In the genomic region with DNA sequence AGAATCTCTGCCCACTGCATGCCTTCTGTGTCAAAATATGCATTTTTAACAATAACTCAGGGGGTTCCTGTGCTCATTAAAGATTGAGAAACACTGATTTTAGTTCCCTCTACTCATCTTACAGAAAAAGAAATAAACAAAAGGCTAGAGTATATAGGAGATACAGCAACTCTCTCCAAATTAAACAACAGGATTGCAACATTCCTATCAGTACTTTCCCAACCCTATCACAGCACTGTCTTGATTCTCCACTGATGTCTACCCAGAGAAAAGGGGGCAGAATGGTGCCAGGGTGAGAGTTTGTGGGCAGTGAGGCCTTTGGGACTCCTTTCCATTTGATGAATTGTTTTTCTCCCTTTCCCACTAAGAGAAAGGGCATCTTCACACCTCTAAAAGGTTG, we compare ENCODE assay signal across 1 cellular context.
TF ChIP-seq lines count a peak whose summit lies in the region.

No MANE protein-coding gene starts in this region.

TF ChIP-seq in GM23338, 12 proteins besides CTCF, POLR2A, EP300 and RAD21 (continued from another document):
- TF ChIP-seq ZNF462 (CRISPR knock-in tag; IDR thresholded peaks at IDR 0.05) (no peak), JUNB (IDR thresholded peaks at IDR 0.05; ENCODE audit: unreplicated experiment) (no peak), STAT1 (IDR thresholded peaks at IDR 0.05; ENCODE audit: unreplicated experiment) (no peak)
- TF ChIP-seq, protein P1, sequence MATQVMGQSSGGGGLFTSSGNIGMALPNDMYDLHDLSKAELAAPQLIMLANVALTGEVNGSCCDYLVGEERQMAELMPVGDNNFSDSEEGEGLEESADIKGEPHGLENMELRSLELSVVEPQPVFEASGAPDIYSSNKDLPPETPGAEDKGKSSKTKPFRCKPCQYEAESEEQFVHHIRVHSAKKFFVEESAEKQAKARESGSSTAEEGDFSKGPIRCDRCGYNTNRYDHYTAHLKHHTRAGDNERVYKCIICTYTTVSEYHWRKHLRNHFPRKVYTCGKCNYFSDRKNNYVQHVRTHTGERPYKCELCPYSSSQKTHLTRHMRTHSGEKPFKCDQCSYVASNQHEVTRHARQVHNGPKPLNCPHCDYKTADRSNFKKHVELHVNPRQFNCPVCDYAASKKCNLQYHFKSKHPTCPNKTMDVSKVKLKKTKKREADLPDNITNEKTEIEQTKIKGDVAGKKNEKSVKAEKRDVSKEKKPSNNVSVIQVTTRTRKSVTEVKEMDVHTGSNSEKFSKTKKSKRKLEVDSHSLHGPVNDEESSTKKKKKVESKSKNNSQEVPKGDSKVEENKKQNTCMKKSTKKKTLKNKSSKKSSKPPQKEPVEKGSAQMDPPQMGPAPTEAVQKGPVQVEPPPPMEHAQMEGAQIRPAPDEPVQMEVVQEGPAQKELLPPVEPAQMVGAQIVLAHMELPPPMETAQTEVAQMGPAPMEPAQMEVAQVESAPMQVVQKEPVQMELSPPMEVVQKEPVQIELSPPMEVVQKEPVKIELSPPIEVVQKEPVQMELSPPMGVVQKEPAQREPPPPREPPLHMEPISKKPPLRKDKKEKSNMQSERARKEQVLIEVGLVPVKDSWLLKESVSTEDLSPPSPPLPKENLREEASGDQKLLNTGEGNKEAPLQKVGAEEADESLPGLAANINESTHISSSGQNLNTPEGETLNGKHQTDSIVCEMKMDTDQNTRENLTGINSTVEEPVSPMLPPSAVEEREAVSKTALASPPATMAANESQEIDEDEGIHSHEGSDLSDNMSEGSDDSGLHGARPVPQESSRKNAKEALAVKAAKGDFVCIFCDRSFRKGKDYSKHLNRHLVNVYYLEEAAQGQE (IDR thresholded peaks at IDR 0.05; ENCODE audit: unreplicated experiment) = no peak
